ENCODE assay signal across 31 cellular contexts in the genomic region with DNA sequence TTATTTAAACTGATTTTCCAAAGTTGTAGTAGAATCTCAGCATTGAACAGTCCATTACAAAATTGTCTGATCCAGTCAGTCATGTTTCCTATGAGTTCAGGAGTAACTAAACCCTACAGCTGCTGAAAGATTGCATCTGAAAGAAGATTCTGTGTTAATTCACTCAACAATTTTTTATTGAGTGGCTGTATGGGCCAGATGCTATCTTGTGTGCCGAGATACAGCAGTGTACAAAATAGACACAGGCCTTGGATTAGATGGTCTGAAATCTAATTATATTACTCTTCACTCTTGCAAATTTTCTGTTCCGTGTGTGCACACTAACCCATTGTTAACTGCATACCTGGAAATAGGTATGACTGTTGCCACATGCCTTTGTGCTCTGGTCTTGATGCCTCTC.
"Had no signal": no experiment of that assay in that cellular context is flagged by ENCODE, and none has a peak within 500 bp of the region (broad histone marks: within the 10 kb centered on the region; RNA-seq: fewer than 3 reads in every experiment).

No MANE protein-coding gene starts in this region.

- H2AFZ ChIP-seq: parathyroid adenoma had no signal

- H3K79me2 ChIP-seq: parathyroid adenoma had no signal

- H3K4me1 ChIP-seq: parathyroid adenoma, psoas muscle, suprapubic skin, testis, tibial artery, upper lobe of right lung, uterus had no signal

- H3K36me3 Mint-ChIP-seq: naive B cell; stimulated activated memory B cell treated with anti-CD40 and anti-IgM and Interleukin-4, amounts not matched to agents 10 μg/mL and 1 μg/mL and 100 μg/mL, for 72 hours had no signal

- H3K9me3 Mint-ChIP-seq: naive B cell; naive thymus-derived CD8-positive, alpha-beta T cell; nephron; neural crest cell; stimulated activated memory B cell treated with anti-CD40 and anti-IgM and Interleukin-4, amounts not matched to agents 10 μg/mL and 1 μg/mL and 100 μg/mL, for 72 hours; stimulated activated naive CD8-positive, alpha-beta T cell treated with anti-CD3 and anti-CD28 coated beads, Interleukin-15, amount 100 ng/mL, for 72 hours; type B pancreatic cell had no signal

- H3K9me3 ChIP-seq: neutrophil, ovary, psoas muscle, right lobe of liver, sigmoid colon, suprapubic skin, testis, tibial artery, transverse colon, upper lobe of right lung, uterus had no signal

- H3K27me3 Mint-ChIP-seq: naive B cell; naive thymus-derived CD8-positive, alpha-beta T cell; progenitor cell of endocrine pancreas; stimulated activated memory B cell treated with anti-CD40 and anti-IgM and Interleukin-4, amounts not matched to agents 10 μg/mL and 1 μg/mL and 100 μg/mL, for 72 hours; stimulated activated naive CD8-positive, alpha-beta T cell treated with anti-CD3 and anti-CD28 coated beads, Interleukin-15, amount 100 ng/mL, for 72 hours had no signal

- H3K27ac ChIP-seq: neutrophil, ovary, parathyroid adenoma, psoas muscle, right lobe of liver, sigmoid colon, suprapubic skin, testis, tibial artery, transverse colon, upper lobe of right lung, uterus had no signal

- DNase-seq: naive B cell; naive thymus-derived CD8-positive, alpha-beta T cell; nucleus accumbens; ovary; posterior cingulate gyrus; psoas muscle; right cardiac atrium; right lobe of liver; sigmoid colon; small intestine; stimulated activated CD4-positive, alpha-beta T cell treated with anti-CD3 and anti-CD28 coated beads, Interleukin-15, amount 100 ng/mL, for 24 hours; stimulated activated CD4-positive, alpha-beta T cell treated with anti-CD3 and anti-CD28 coated beads, Interleukin-2, amount 100 ng/mL, for 24 hours; stimulated activated CD4-positive, alpha-beta T cell treated with anti-CD3 and anti-CD28 coated beads, Interleukin-2, amount 100 ng/mL, for 48 hours; stimulated activated CD4-positive, alpha-beta T cell treated with anti-CD3 and anti-CD28 coated beads, Interleukin-4, amount 100 ng/mL, for 24 hours; stimulated activated naive CD4-positive, alpha-beta T cell; stimulated activated naive CD8-positive, alpha-beta T cell treated with anti-CD3 and anti-CD28 coated beads, Interleukin-15, amount 100 ng/mL, for 72 hours; stimulated activated naive CD8-positive, alpha-beta T cell treated with anti-CD3 and anti-CD28 coated beads, Interleukin-15, Interleukin-2, amounts not matched to agents 100 U/mL and 50 U/mL, for 24 hours; substantia nigra; testis; tibial artery; transverse colon; upper lobe of right lung; uterus had no signal

- ATAC-seq: naive thymus-derived CD8-positive, alpha-beta T cell; psoas muscle; right cardiac atrium; right lobe of liver; stimulated activated memory B cell treated with anti-CD40 and anti-IgM and Interleukin-4, amounts not matched to agents 10 μg/mL and 1 μg/mL and 100 μg/mL, for 72 hours; stimulated activated naive CD8-positive, alpha-beta T cell treated with anti-CD3 and anti-CD28 coated beads, Interleukin-15, amount 100 ng/mL, for 72 hours; stimulated activated naive CD8-positive, alpha-beta T cell treated with anti-CD3 and anti-CD28 coated beads, Interleukin-15, Interleukin-2, amounts not matched to agents 100 U/mL and 50 U/mL, for 24 hours; upper lobe of right lung had no signal

- H3K4me3 ChIP-seq: ovary, psoas muscle, right lobe of liver, sigmoid colon, suprapubic skin, testis, tibial artery, transverse colon, upper lobe of right lung, uterus had no signal

- H3K4me3 Mint-ChIP-seq: naive B cell; naive thymus-derived CD8-positive, alpha-beta T cell; nephron; neural crest cell; stimulated activated memory B cell treated with anti-CD40 and anti-IgM and Interleukin-4, amounts not matched to agents 10 μg/mL and 1 μg/mL and 100 μg/mL, for 72 hours; stimulated activated naive CD8-positive, alpha-beta T cell treated with anti-CD3 and anti-CD28 coated beads, Interleukin-15, amount 100 ng/mL, for 72 hours; type B pancreatic cell had no signal

- H3K27me3 ChIP-seq: ovary, right lobe of liver, sigmoid colon, suprapubic skin, testis, tibial artery, transverse colon, upper lobe of right lung, uterus had no signal

- H3K36me3 ChIP-seq: neutrophil, ovary, right lobe of liver, suprapubic skin, tibial artery, transverse colon, upper lobe of right lung, uterus had no signal

- H3K9ac ChIP-seq: parathyroid adenoma had no signal

- H3K27ac Mint-ChIP-seq: naive B cell; naive thymus-derived CD8-positive, alpha-beta T cell; nephron; progenitor cell of endocrine pancreas; stimulated activated memory B cell treated with anti-CD40 and anti-IgM and Interleukin-4, amounts not matched to agents 10 μg/mL and 1 μg/mL and 100 μg/mL, for 72 hours; stimulated activated naive CD8-positive, alpha-beta T cell treated with anti-CD3 and anti-CD28 coated beads, Interleukin-15, amount 100 ng/mL, for 72 hours; type B pancreatic cell had no signal
